Comparison of ENCODE assay signal across 25 cellular contexts in the genomic region with DNA sequence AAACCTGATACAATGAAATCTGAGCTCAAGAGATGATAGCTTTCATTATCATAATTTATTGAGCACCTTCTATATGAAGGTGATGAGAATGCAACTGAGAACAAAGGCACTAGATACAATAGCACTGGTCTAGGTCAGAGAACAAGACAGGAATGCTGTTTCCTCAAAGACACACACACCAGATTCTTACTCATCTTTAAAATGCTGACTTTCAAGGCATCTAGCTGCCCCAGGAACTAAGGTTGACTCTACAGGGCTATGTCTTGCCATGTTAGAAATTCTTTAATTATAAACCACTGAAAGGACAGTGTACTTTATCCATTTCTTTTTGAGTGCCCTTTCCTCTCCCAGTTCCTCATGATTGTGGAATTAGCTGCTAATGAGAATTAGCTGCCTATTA.
"Had no signal": no experiment of that assay in that cellular context is flagged by ENCODE, and none has a peak within 500 bp of the region (broad histone marks: within the 10 kb centered on the region; RNA-seq: fewer than 3 reads in every experiment).

No MANE protein-coding gene starts in this region.

- H3K36me3 ChIP-seq: pancreas, prostate gland, right lobe of liver, sigmoid colon, stomach, thoracic aorta, tibial artery, upper lobe of right lung, uterus had no signal

- H3K4me1 Mint-ChIP-seq: naive thymus-derived CD8-positive, alpha-beta T cell; stimulated activated effector memory CD8-positive, alpha-beta T cell treated with anti-CD3 and anti-CD28 coated beads, Interleukin-12 subunit alpha, Interleukin-12 subunit beta, amount 100 ng/mL, for 72 hours; stimulated activated naive B cell treated with anti-CD40 and anti-IgM and Interleukin-4, amounts not matched to agents 10 μg/mL and 1 μg/mL and 100 μg/mL, for 72 hours had no signal

- H3K9me3 ChIP-seq: pancreas, prostate gland, right lobe of liver, sigmoid colon, thoracic aorta, tibial artery, upper lobe of right lung, uterus had no signal

- DNase-seq: naive B cell; naive thymus-derived CD8-positive, alpha-beta T cell; occipital lobe; pancreas; right cardiac atrium; right lobe of liver; sigmoid colon; small intestine; stimulated activated CD4-positive, alpha-beta T cell treated with anti-CD3 and anti-CD28 coated beads, Interleukin-15, amount 100 ng/mL, for 24 hours; stimulated activated CD4-positive, alpha-beta T cell treated with anti-CD3 and anti-CD28 coated beads, Interleukin-2, amount 100 ng/mL, for 24 hours; stimulated activated CD4-positive, alpha-beta T cell treated with anti-CD3 and anti-CD28 coated beads, Interleukin-2, amount 100 ng/mL, for 48 hours; stimulated activated CD4-positive, alpha-beta T cell treated with anti-CD3 and anti-CD28 coated beads, Interleukin-4, amount 100 ng/mL, for 24 hours; stimulated activated naive B cell treated with anti-CD40 and anti-IgM and Interleukin-4, amounts not matched to agents 10 μg/mL and 1 μg/mL and 100 μg/mL, for 72 hours; stimulated activated naive CD4-positive, alpha-beta T cell treated with Interleukin-2 at 50 U/mL for 16 hours; stomach; tibial artery; upper lobe of right lung; uterus had no signal

- H3K36me3 Mint-ChIP-seq: natural killer cell treated with Interleukin-12 subunit alpha and Interleukin-12 subunit beta and Interleukin-15 and Interleukin-18, amount 100 ng/mL, for 72 hours; stimulated activated effector memory CD8-positive, alpha-beta T cell treated with anti-CD3 and anti-CD28 coated beads, Interleukin-12 subunit alpha, Interleukin-12 subunit beta, amount 100 ng/mL, for 72 hours; stimulated activated naive B cell treated with anti-CD40 and anti-IgM and Interleukin-4, amounts not matched to agents 10 μg/mL and 1 μg/mL and 100 μg/mL, for 72 hours; type B pancreatic cell had no signal

- H2AFZ ChIP-seq: neural progenitor cell had no signal

- H3K27ac Mint-ChIP-seq: naive B cell; naive thymus-derived CD8-positive, alpha-beta T cell; natural killer cell treated with Interleukin-12 subunit alpha and Interleukin-12 subunit beta and Interleukin-15 and Interleukin-18, amount 100 ng/mL, for 72 hours; stimulated activated effector memory CD8-positive, alpha-beta T cell treated with anti-CD3 and anti-CD28 coated beads, Interleukin-12 subunit alpha, Interleukin-12 subunit beta, amount 100 ng/mL, for 72 hours; stimulated activated naive B cell treated with anti-CD40 and anti-IgM and Interleukin-4, amounts not matched to agents 10 μg/mL and 1 μg/mL and 100 μg/mL, for 72 hours; stimulated activated naive CD8-positive, alpha-beta T cell treated with anti-CD3 and anti-CD28 coated beads, Interleukin-15, Interleukin-2, amounts not matched to agents 100 ng/mL and 50 ng/mL, for 24 hours had no signal

- H3K4me3 Mint-ChIP-seq: naive B cell; naive thymus-derived CD8-positive, alpha-beta T cell; natural killer cell treated with Interleukin-12 subunit alpha and Interleukin-12 subunit beta and Interleukin-15 and Interleukin-18, amount 100 ng/mL, for 72 hours; neural progenitor cell; stimulated activated effector memory CD8-positive, alpha-beta T cell treated with anti-CD3 and anti-CD28 coated beads, Interleukin-12 subunit alpha, Interleukin-12 subunit beta, amount 100 ng/mL, for 72 hours; stimulated activated naive B cell treated with anti-CD40 and anti-IgM and Interleukin-4, amounts not matched to agents 10 μg/mL and 1 μg/mL and 100 μg/mL, for 72 hours; stimulated activated naive CD8-positive, alpha-beta T cell treated with anti-CD3 and anti-CD28 coated beads, Interleukin-15, Interleukin-2, amounts not matched to agents 100 ng/mL and 50 ng/mL, for 24 hours; type B pancreatic cell had no signal

- H3K4me3 ChIP-seq: neural progenitor cell, pancreas, prostate gland, right lobe of liver, sigmoid colon, stomach, thoracic aorta, tibial artery, upper lobe of right lung, uterus had no signal

- H3K27me3 ChIP-seq: neural progenitor cell, pancreas, right lobe of liver, sigmoid colon, stomach, tibial artery, upper lobe of right lung, uterus had no signal

- H3K4me1 ChIP-seq: pancreas, prostate gland, right lobe of liver, sigmoid colon, stomach, tibial artery, upper lobe of right lung, uterus had no signal

- H3K27me3 Mint-ChIP-seq: type B pancreatic cell had no signal

- H3K27ac ChIP-seq: neural progenitor cell, pancreas, prostate gland, right lobe of liver, sigmoid colon, stomach, thoracic aorta, tibial artery, upper lobe of right lung, uterus had no signal

- H3K4me2 ChIP-seq: neural progenitor cell had no signal

- H3K9me3 Mint-ChIP-seq: natural killer cell treated with Interleukin-12 subunit alpha and Interleukin-12 subunit beta and Interleukin-15 and Interleukin-18, amount 100 ng/mL, for 72 hours; stimulated activated naive CD8-positive, alpha-beta T cell treated with anti-CD3 and anti-CD28 coated beads, Interleukin-15, Interleukin-2, amounts not matched to agents 100 ng/mL and 50 ng/mL, for 24 hours had no signal

- H3K9ac ChIP-seq: neural progenitor cell had no signal

- ATAC-seq: naive thymus-derived CD8-positive, alpha-beta T cell; natural killer cell treated with Interleukin-12 subunit alpha and Interleukin-12 subunit beta and Interleukin-15 and Interleukin-18, amount 100 ng/mL, for 72 hours; pancreas; right cardiac atrium; right lobe of liver; stimulated activated effector memory CD8-positive, alpha-beta T cell treated with anti-CD3 and anti-CD28 coated beads, Interleukin-12 subunit alpha, Interleukin-12 subunit beta, amount 100 ng/mL, for 72 hours; stimulated activated naive B cell treated with anti-CD40 and anti-IgM and Interleukin-4, amounts not matched to agents 10 μg/mL and 1 μg/mL and 100 μg/mL, for 72 hours had no signal
